Comparison of ENCODE assay signal across 12 cellular contexts in genomic region chr4:190112879-190113278, GRCh38. TPM values are rescaled to one million over a fixed set of nuclear protein-coding genes. Genes with fewer than 3 reads are reported as not detected.
"Had no signal": no experiment of that assay in that cellular context is flagged by ENCODE, and none has a peak within 500 bp of the region (broad histone marks: within the 10 kb centered on the region; RNA-seq: fewer than 3 reads in every experiment).

No MANE protein-coding gene starts in this region.

RNA-seq across cellular contexts. Expression of gene DBET, which starts 48.6 kb away (rescaled TPM):
- total RNA-seq: activated CD8-positive, alpha-beta memory T cell treated with anti-CD3 and anti-CD28 coated beads for 36 hours; activated CD8-positive, alpha-beta T cell treated with anti-CD3 and anti-CD28 coated beads for 36 hours; activated T-helper 17 cell treated with anti-CD3 and anti-CD28 coated beads, Interleukin-2, amount 50 U/mL, for 72 hours; astrocyte; bronchial epithelial cell; cerebellum; dermis blood vessel endothelial cell; esophagus muscularis mucosa; foreskin keratinocyte; gastrocnemius medialis; T-helper 2 cell treated with Interferon-gamma antibody and Interleukin-4, amounts not matched to agents 100 ng/mL and 5 ng/mL, for 36 hours had no signal
- polyA plus RNA-seq: adipose tissue, foreskin keratinocyte had no signal
